1 cellular context compared by ENCODE assay signal in the genomic region with DNA sequence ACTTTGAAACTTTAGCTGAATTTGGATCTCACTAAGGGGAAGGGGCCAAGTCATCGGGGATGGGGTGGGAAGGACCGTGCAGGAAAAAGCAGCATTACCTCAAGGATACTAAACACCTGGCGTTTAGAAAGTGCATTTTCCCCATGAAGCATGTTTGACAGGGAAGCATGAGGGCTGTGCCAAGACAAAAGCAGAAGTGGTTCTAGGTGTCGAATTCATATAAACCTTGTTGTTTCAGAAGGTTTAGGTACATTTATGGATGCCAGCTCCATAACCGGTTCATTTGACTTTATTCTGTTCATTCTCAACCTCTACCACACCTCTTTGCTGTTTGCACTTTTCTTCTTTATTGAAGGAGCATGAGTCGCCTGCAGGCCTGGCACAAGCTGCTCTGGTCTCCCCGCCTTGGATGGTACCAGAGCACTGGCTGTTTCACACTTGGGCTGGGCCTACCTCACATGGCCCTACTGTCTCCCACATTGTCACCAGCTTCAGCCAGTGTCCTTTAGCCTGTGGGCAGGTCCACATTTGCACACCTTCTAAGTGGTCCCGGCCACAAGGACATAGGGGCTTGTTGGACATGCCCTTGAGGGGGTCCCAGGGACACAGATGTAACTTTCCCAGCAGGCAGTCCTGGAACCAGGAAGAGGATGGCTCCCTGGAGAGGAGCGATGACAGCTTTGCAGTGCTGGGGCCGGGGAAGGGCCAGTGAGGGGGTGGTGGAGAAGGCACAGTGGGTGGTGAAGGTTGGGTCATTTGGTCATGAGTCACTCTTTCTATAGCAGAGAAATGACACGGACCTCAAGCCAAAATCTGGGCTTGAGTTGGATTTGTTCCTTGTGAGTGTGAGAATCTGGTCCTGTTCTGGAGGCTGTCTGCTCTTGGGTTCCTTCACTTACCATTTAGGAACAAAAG.
A peak's percentile ranks its signal among the peaks of the same experiment; 100 is the strongest.
TF ChIP-seq lines count a peak whose summit lies in the region.

No MANE protein-coding gene starts in this region.

TF ChIP-seq in HEK293, 187 proteins besides CTCF, POLR2A, EP300 and RAD21 (continued from another document):
- TF ChIP-seq ZNF18 (tag by site-specific recombination; IDR thresholded peaks at IDR 0.05) (no peak), GFI1B (tag by site-specific recombination; IDR thresholded peaks at IDR 0.05) (0 out of 2 replicates have a peak, but pooled peaks have one; percentile 14), GLIS2 (tag by site-specific recombination; IDR thresholded peaks at IDR 0.05) (peak; percentile 55), GLIS1 (tag by site-specific recombination; IDR thresholded peaks at IDR 0.05) (peak; percentile 84), YY2 (tag by site-specific recombination; IDR thresholded peaks at IDR 0.05) (no peak), EGR2 (tag by site-specific recombination; IDR thresholded peaks at IDR 0.05; ENCODE audit: low read depth) (peak; percentile 48; the same call in 1 of the 2 replicates), ZFP37 (tag by site-specific recombination; IDR thresholded peaks at IDR 0.05) (no peak), ZXDB (tag by site-specific recombination; IDR thresholded peaks at IDR 0.05) (no peak), ZNF433 (tag by site-specific recombination; IDR thresholded peaks at IDR 0.05; ENCODE audit: low read depth) (no peak), ZNF223 (tag by site-specific recombination; IDR thresholded peaks at IDR 0.05) (no peak), ZFHX2 (tag by site-specific recombination; conservative IDR thresholded peaks at IDR 0.05) (peak; percentile 70; the same call in 1 of the 2 replicates), ZNF37A (tag by site-specific recombination; IDR thresholded peaks at IDR 0.05) (no peak), ZNF146 (tag by site-specific recombination; IDR thresholded peaks at IDR 0.05) (no peak), ZNF777 (tag by site-specific recombination; IDR thresholded peaks at IDR 0.05; ENCODE audit: borderline replicate concordance) (no peak), ZNF266 (tag by site-specific recombination; IDR thresholded peaks at IDR 0.05; ENCODE audit: low read depth) (no peak), ZBTB10 (tag by site-specific recombination; IDR thresholded peaks at IDR 0.05) (no peak)
